Comparison of ENCODE assay signal across 19 cellular contexts in genomic region chr20:53891306-53891894, GRCh38.
DNase-seq lines count a peak whose midpoint lies in the region; ATAC-seq and TF ChIP-seq lines count a peak whose summit lies in the region.
"Had no signal": no experiment of that assay in that cellular context is flagged by ENCODE, and none has a peak within 500 bp of the region (broad histone marks: within the 10 kb centered on the region; RNA-seq: fewer than 3 reads in every experiment).

No MANE protein-coding gene starts in this region.

- DNase-seq in activated naive CD4-positive, alpha-beta T cell treated with anti-CD3 and anti-CD28 coated beads for 36 hours: no peak
- DNase-seq in WERI-Rb-1: peak; percentile 11
- peak; percentile 78 for DNase-seq in fibroblast of gingiva (ENCODE audit: low read depth)
- DNase-seq in transverse colon: no peak
- DNase-seq in DMS114 treated with DMSO at 0.1 percent for 48 hours (lab: John Stamatoyannopoulos, UW; ENCODE audit: unreplicated experiment): no peak
- no peak for DNase-seq in activated CD4-positive, alpha-beta T cell treated with anti-CD3 and anti-CD28 coated beads for 4 hours
- DNase-seq: activated T-cell treated with anti-CD3 and anti-CD28 coated beads for 4 hours; COR-L47; H9; left lung; naive B cell; NCI-H1105 treated with DMSO at 0.1 percent for 48 hours; stimulated activated CD8-positive, alpha-beta memory T cell treated with anti-CD3 and anti-CD28 coated beads, Interleukin-4, amount 100 ng/mL, for 48 hours; SW 1271; upper lobe of left lung had no signal

- peak overlapping the region; percentile 82 for H3K27ac Mint-ChIP-seq in activated naive CD4-positive, alpha-beta T cell treated with anti-CD3 and anti-CD28 coated beads, Interleukin-2, amount 50 U/mL, for 24 hours
- no peak overlapping the region for H3K27ac Mint-ChIP-seq in activated naive CD4-positive, alpha-beta T cell treated with anti-CD3 and anti-CD28 coated beads for 36 hours
- H3K27ac Mint-ChIP-seq: H9, WTC11 had no signal

- no peaks in the 10 kb centered on the region for H3K27me3 ChIP-seq in WERI-Rb-1 (ENCODE audit: insufficient read depth, low read depth, severe bottlenecking)
- H3K27me3 ChIP-seq in transverse colon: no peaks in the 10 kb centered on the region
- H3K27me3 ChIP-seq: adrenal gland, left lung, upper lobe of left lung had no signal

- no peak for ATAC-seq in GM21723 (IDR thresholded peaks at IDR 0.05; ENCODE audit: unreplicated experiment)
- ATAC-seq: left lung, WTC11 had no signal

- WGBS in transverse colon (ENCODE audit: low coverage in 1 of 2), 2 donors: 77 to 88% methylated on average over 1 of the region's 1 CpG

- H3K27ac ChIP-seq in WERI-Rb-1 (no peak overlapping the region), transverse colon (peak overlapping the region in 3 of 4 donors; percentile 23 to 62 (median 52))
- H3K27ac ChIP-seq: upper lobe of left lung had no signal

- no peaks in the 10 kb centered on the region for H3K36me3 ChIP-seq in WERI-Rb-1
- H3K36me3 ChIP-seq in transverse colon: no peaks in the 10 kb centered on the region
- H3K36me3 ChIP-seq: adrenal gland, left lung, upper lobe of left lung had no signal

- H3K4me3 ChIP-seq in WERI-Rb-1 (ENCODE audit: low read depth, low read length) (no peak overlapping the region), transverse colon (no peak overlapping the region)
- H3K4me3 ChIP-seq: adrenal gland, left lung, upper lobe of left lung had no signal

- no peak for TF ChIP-seq POLR2A in transverse colon (IDR thresholded peaks at IDR 0.05)

- intact Hi-C loops in activated naive CD4-positive, alpha-beta T cell treated with anti-CD3 and anti-CD28 coated beads for 36 hours (cut with micrococcal nuclease): no loop called here
- intact Hi-C loops in transverse colon (cut with DNase I; ENCODE audit: low total_unique reads): no loop called here

- H3K9me3 ChIP-seq in WERI-Rb-1 (ENCODE audit: severe bottlenecking) (no peaks in the 10 kb centered on the region), transverse colon (no peaks in the 10 kb centered on the region)
- H3K9me3 ChIP-seq: adrenal gland, left lung, upper lobe of left lung had no signal

- peaks cover 1% of the 10 kb centered on the region for H3K36me3 Mint-ChIP-seq in activated naive CD4-positive, alpha-beta T cell treated with anti-CD3 and anti-CD28 coated beads, Interleukin-2, amount 50 U/mL, for 24 hours
- no peaks in the 10 kb centered on the region for H3K36me3 Mint-ChIP-seq in activated naive CD4-positive, alpha-beta T cell treated with anti-CD3 and anti-CD28 coated beads for 36 hours (ENCODE audit: low read depth)
- H3K36me3 Mint-ChIP-seq: naive B cell had no signal

- CTCF ChIA-PET in activated naive CD4-positive, alpha-beta T cell treated with anti-CD3 and anti-CD28 coated beads for 36 hours (lab: Charles Lee): interaction anchor here (2.2 kb wide), 1 partner anchor 24 kb away, joined by 10 read pairs; no protein-coding TSS in a partner anchor

- H3K27me3 Mint-ChIP-seq in activated naive CD4-positive, alpha-beta T cell treated with anti-CD3 and anti-CD28 coated beads, Interleukin-2, amount 50 U/mL, for 24 hours: no peaks in the 10 kb centered on the region
- H3K27me3 Mint-ChIP-seq in activated naive CD4-positive, alpha-beta T cell treated with anti-CD3 and anti-CD28 coated beads for 36 hours (ENCODE audit: low read depth): no peaks in the 10 kb centered on the region
- H3K27me3 Mint-ChIP-seq: naive B cell had no signal

- peaks cover 48% of the 10 kb centered on the region for H3K4me1 Mint-ChIP-seq in activated naive CD4-positive, alpha-beta T cell treated with anti-CD3 and anti-CD28 coated beads, Interleukin-2, amount 50 U/mL, for 24 hours
- H3K4me1 Mint-ChIP-seq in activated naive CD4-positive, alpha-beta T cell treated with anti-CD3 and anti-CD28 coated beads for 36 hours (ENCODE audit: low read depth): peaks cover 48% of the 10 kb centered on the region

- H3K4me3 Mint-ChIP-seq in activated naive CD4-positive, alpha-beta T cell treated with anti-CD3 and anti-CD28 coated beads, Interleukin-2, amount 50 U/mL, for 24 hours: no peak overlapping the region
- no peak overlapping the region for H3K4me3 Mint-ChIP-seq in activated naive CD4-positive, alpha-beta T cell treated with anti-CD3 and anti-CD28 coated beads for 36 hours
- H3K4me3 Mint-ChIP-seq: H9, WTC11 had no signal

- TF ChIP-seq CTCF in WERI-Rb-1 (IDR thresholded peaks at IDR 0.05; ENCODE audit: low read depth, low read length): no peak
- TF ChIP-seq CTCF in transverse colon (IDR thresholded peaks at IDR 0.05): no peak

- H3K9me3 Mint-ChIP-seq in activated naive CD4-positive, alpha-beta T cell treated with anti-CD3 and anti-CD28 coated beads, Interleukin-2, amount 50 U/mL, for 24 hours: no peaks in the 10 kb centered on the region
- no peaks in the 10 kb centered on the region for H3K9me3 Mint-ChIP-seq in activated naive CD4-positive, alpha-beta T cell treated with anti-CD3 and anti-CD28 coated beads for 36 hours
- H3K9me3 Mint-ChIP-seq: naive B cell had no signal

- peaks cover 0 to 17% (median 16%) of the 10 kb centered on the region in 4 donors for H3K4me1 ChIP-seq in transverse colon
- H3K4me1 ChIP-seq: adrenal gland, upper lobe of left lung had no signal

- in situ Hi-C loops in transverse colon (cut with MboI; ENCODE audit: low pct_ligation_motif_present in 1 of 4, low pct_unique_long_range_greater_than_20kb in 1 of 4, low sequenced_read_pairs in 3 of 4): no loop called here

- no peak for TF ChIP-seq EP300 in transverse colon (IDR thresholded peaks at IDR 0.05; ENCODE audit: low read depth)

Comparison
In these comparisons a context has a peak if more than half of its experiments do, and no peak if none do; other contexts are left out.
1. DNase-seq: peak in WERI-Rb-1 (single experiment) and fibroblast of gingiva (single experiment); none in activated naive CD4-positive, alpha-beta T cell treated with anti-CD3 and anti-CD28 coated beads for 36 hours (single experiment), transverse colon (single experiment), DMS114 treated with DMSO at 0.1 percent for 48 hours (single experiment) and activated CD4-positive, alpha-beta T cell treated with anti-CD3 and anti-CD28 coated beads for 4 hours (0 of 2).